In genomic region chr20:50243610-50244351, GRCh38 we compare ENCODE assay signal across 26 cellular contexts. TPM values are rescaled to one million over a fixed set of nuclear protein-coding genes. Genes with fewer than 3 reads are reported as not detected.
DNase-seq lines count a peak whose midpoint lies in the region; ATAC-seq and TF ChIP-seq lines count a peak whose summit lies in the region.
"Had no signal": no experiment of that assay in that cellular context is flagged by ENCODE, and none has a peak within 500 bp of the region (broad histone marks: within the 10 kb centered on the region; RNA-seq: fewer than 3 reads in every experiment).

No MANE protein-coding gene starts in this region.

- H3K4me3 Mint-ChIP-seq in Calu3 (ENCODE audit: low read depth, unreplicated experiment) (peak overlapping the region; percentile 58), neural progenitor cell (no peak overlapping the region)
- H3K4me3 Mint-ChIP-seq: activated CD4-positive, alpha-beta T cell treated with anti-CD3 and anti-CD28 coated beads, Interleukin-2, amount 10 ng/mL, durations not matched to agents 24 days and 14 days; activated naive CD4-positive, alpha-beta T cell treated with anti-CD3 and anti-CD28 coated beads, Interleukin-2, amount 50 U/mL, for 24 hours; CD14-positive monocyte; naive thymus-derived CD8-positive, alpha-beta T cell had no signal

- H3K9me3 ChIP-seq in Panc1 (ENCODE audit: control insufficient read depth, insufficient read depth, low read depth, low read length) (no peaks in the 10 kb centered on the region), breast epithelium (no peaks in the 10 kb centered on the region), neural progenitor cell (ENCODE audit: low read depth) (no peaks in the 10 kb centered on the region)
- H3K9me3 ChIP-seq: Caco-2, colonic mucosa, testis, uterus had no signal

- H3K27me3 Mint-ChIP-seq in Calu3 (ENCODE audit: unreplicated experiment) (no peaks in the 10 kb centered on the region), neural progenitor cell (ENCODE audit: insufficient read depth, low read depth) (peaks cover 4% of the 10 kb centered on the region)
- H3K27me3 Mint-ChIP-seq: activated naive CD4-positive, alpha-beta T cell treated with anti-CD3 and anti-CD28 coated beads, Interleukin-2, amount 50 U/mL, for 24 hours had no signal

- no peaks in the 10 kb centered on the region for H3K79me2 ChIP-seq in neural progenitor cell (ENCODE audit: low read depth)

- H3K9ac ChIP-seq in neural progenitor cell: no peak overlapping the region
- H3K9ac ChIP-seq: GM23248 had no signal

- peaks cover 96% of the 10 kb centered on the region for H3K4me1 Mint-ChIP-seq in Calu3 (ENCODE audit: low read depth, unreplicated experiment)
- no peaks in the 10 kb centered on the region for H3K4me1 Mint-ChIP-seq in neural progenitor cell
- H3K4me1 Mint-ChIP-seq: activated CD4-positive, alpha-beta T cell treated with anti-CD3 and anti-CD28 coated beads, Interleukin-2, amount 10 ng/mL, durations not matched to agents 24 days and 14 days; activated naive CD4-positive, alpha-beta T cell treated with anti-CD3 and anti-CD28 coated beads, Interleukin-2, amount 50 U/mL, for 24 hours; naive thymus-derived CD8-positive, alpha-beta T cell had no signal

- H3K4me3 ChIP-seq in Panc1 (ENCODE audit: low read depth in 2 of 2, low read length in 2 of 2) (no peak overlapping the region), breast epithelium (no peak overlapping the region), neural progenitor cell (no peak overlapping the region)
- H3K4me3 ChIP-seq: cardiac muscle cell, colonic mucosa, GM23248, testis, uterus had no signal

- H3K36me3 ChIP-seq in Panc1 (ENCODE audit: control insufficient read depth, insufficient read depth, low read length) (no peaks in the 10 kb centered on the region), breast epithelium (no peaks in the 10 kb centered on the region), neural progenitor cell (no peaks in the 10 kb centered on the region)
- H3K36me3 ChIP-seq: cardiac muscle cell, colonic mucosa, uterus had no signal

- H3K4me2 ChIP-seq in neural progenitor cell: no peak overlapping the region

- no peaks in the 10 kb centered on the region for H3K27me3 ChIP-seq in Panc1 (ENCODE audit: control insufficient read depth, insufficient read depth, low read length)
- no peaks in the 10 kb centered on the region for H3K27me3 ChIP-seq in breast epithelium
- no peaks in the 10 kb centered on the region for H3K27me3 ChIP-seq in neural progenitor cell
- H3K27me3 ChIP-seq: cardiac muscle cell, colonic mucosa, testis, uterus had no signal

- no peaks in the 10 kb centered on the region for H3F3A ChIP-seq in neural progenitor cell (ENCODE audit: low read depth)

- no peak for TF ChIP-seq POLR2A in breast epithelium (IDR thresholded peaks at IDR 0.05)

- H3K36me3 Mint-ChIP-seq in Calu3 (ENCODE audit: insufficient read depth, unreplicated experiment) (peaks cover 53% of the 10 kb centered on the region), neural progenitor cell (no peaks in the 10 kb centered on the region)
- H3K36me3 Mint-ChIP-seq: activated naive CD4-positive, alpha-beta T cell treated with anti-CD3 and anti-CD28 coated beads, Interleukin-2, amount 50 U/mL, for 24 hours; CD14-positive monocyte; naive thymus-derived CD8-positive, alpha-beta T cell had no signal

- peaks cover 40% of the 10 kb centered on the region for H3K4me1 ChIP-seq in Panc1 (ENCODE audit: control insufficient read depth, insufficient read depth, low read length)
- H3K4me1 ChIP-seq in breast epithelium: peaks cover 0 to 40% of the 10 kb centered on the region in 2 donors
- no peaks in the 10 kb centered on the region for H3K4me1 ChIP-seq in neural progenitor cell
- H3K4me1 ChIP-seq: colonic mucosa, uterus had no signal

- TF ChIP-seq CTCF in Calu3 (IDR thresholded peaks at IDR 0.05; ENCODE audit: unreplicated experiment): no peak
- no peak for TF ChIP-seq CTCF in Panc1 (IDR thresholded peaks at IDR 0.05)
- no peak for TF ChIP-seq CTCF in breast epithelium (IDR thresholded peaks at IDR 0.05)
- TF ChIP-seq CTCF in neural progenitor cell (IDR thresholded peaks at IDR 0.05): no peak

- no peaks in the 10 kb centered on the region for H4K20me1 ChIP-seq in neural progenitor cell (ENCODE audit: low read depth)

- POLR2A ChIA-PET in Panc1 (lab: Charles Lee): no interaction called here

- peak overlapping the region; percentile 93 for H3K27ac Mint-ChIP-seq in Calu3 (ENCODE audit: unreplicated experiment)
- peak overlapping the region; percentile 90 for H3K27ac Mint-ChIP-seq in neural progenitor cell
- H3K27ac Mint-ChIP-seq: activated CD4-positive, alpha-beta T cell treated with anti-CD3 and anti-CD28 coated beads, Interleukin-2, amount 10 ng/mL, durations not matched to agents 24 days and 14 days; activated naive CD4-positive, alpha-beta T cell treated with anti-CD3 and anti-CD28 coated beads, Interleukin-2, amount 50 U/mL, for 24 hours; CD14-positive monocyte; naive thymus-derived CD8-positive, alpha-beta T cell had no signal

- intact Hi-C loops in Calu3 (cut with micrococcal nuclease; ENCODE audit: unreplicated experiment): no loop called here
- intact Hi-C loops in Panc1 (cut with micrococcal nuclease; ENCODE audit: unreplicated experiment): no loop called here
- intact Hi-C loops in breast epithelium (cut with DNase I; ENCODE audit: low total_unique reads): no loop called here

- H3K9me3 Mint-ChIP-seq in Calu3 (ENCODE audit: low read depth, unreplicated experiment) (no peaks in the 10 kb centered on the region), neural progenitor cell (no peaks in the 10 kb centered on the region)
- H3K9me3 Mint-ChIP-seq: activated CD4-positive, alpha-beta T cell treated with anti-CD3 and anti-CD28 coated beads, Interleukin-2, amount 10 ng/mL, durations not matched to agents 24 days and 14 days; activated naive CD4-positive, alpha-beta T cell treated with anti-CD3 and anti-CD28 coated beads, Interleukin-2, amount 50 U/mL, for 24 hours; naive thymus-derived CD8-positive, alpha-beta T cell had no signal

- no TSS peak for BruUV-seq in Calu3 (replicated peaks; lab: Mats Ljungman, UMichigan)
- no TSS peak for BruUV-seq in Panc1 (replicated peaks; lab: Mats Ljungman, UMichigan)

- in situ Hi-C loops in Panc1 (cut with HindIII; ENCODE audit: low pct_unique_long_range_greater_than_20kb, low sequenced_read_pairs): no loop called here

- DNase-seq in Calu3: no peak
- no peak for DNase-seq in Panc1 (ENCODE audit: low read depth, low spot score)
- DNase-seq in breast epithelium (ENCODE audit: low spot score in 2 of 2): no peak
- no peak for DNase-seq in neural progenitor cell (ENCODE audit: low spot score)
- no peak for DNase-seq in stimulated activated CD4-positive, alpha-beta T cell treated with anti-CD3 and anti-CD28 coated beads, Interleukin-1b, Interleukin-23, amount 100 ng/mL, for 48 hours
- DNase-seq: activated CD4-positive, alpha-beta T cell treated with anti-CD3 and anti-CD28 coated beads, Interleukin-2, amount 10 ng/mL, durations not matched to agents 24 days and 14 days; Caco-2; effector CD8-positive, alpha-beta T cell; GM23248; Kasumi-1; naive thymus-derived CD8-positive, alpha-beta T cell; NCI-H2081; NCI-H226; SIG-M5; stimulated activated naive CD4-positive, alpha-beta T cell treated with Interleukin-2 at 50 U/mL for 16 hours; T-helper 9 cell; uterus had no signal

- H2AFZ ChIP-seq in neural progenitor cell (replicated peaks): no peak overlapping the region
- H2AFZ ChIP-seq: GM23248 had no signal

- CTCF ChIA-PET in Calu3 (lab: Charles Lee): interaction anchor here (1.3 to 1.4 kb wide), 2 partner anchors 12 to 16 kb away, joined by 6 read pairs; no protein-coding TSS in a partner anchor
- CTCF ChIA-PET in Panc1 (lab: Charles Lee): interaction anchor here (0.6 kb wide), 1 partner anchor 11 kb away, joined by 6 read pairs; no protein-coding TSS in a partner anchor

- H3K27ac ChIP-seq in Panc1 (ENCODE audit: low read length): peak overlapping the region; percentile 69
- H3K27ac ChIP-seq in breast epithelium: peak overlapping the region; percentile 92 to 94
- H3K27ac ChIP-seq in neural progenitor cell: no peak overlapping the region
- H3K27ac ChIP-seq: cardiac muscle cell, colonic mucosa, GM23248, testis, uterus, VCaP had no signal

- ATAC-seq in Panc1 (no peak), GM21717 (IDR thresholded peaks at IDR 0.05; ENCODE audit: unreplicated experiment) (no peak), GM21515 (IDR thresholded peaks at IDR 0.05; ENCODE audit: unreplicated experiment) (no peak), HG02571 (IDR thresholded peaks at IDR 0.05; ENCODE audit: unreplicated experiment) (no peak)
- ATAC-seq: naive thymus-derived CD8-positive, alpha-beta T cell had no signal

RNA-seq across cellular contexts. Expression of gene CEBPB, which starts 53.2 kb away (rescaled TPM):
- total RNA-seq in Calu3 (2022) (137 and 147 TPM in 2 replicates), Panc1 (2021; ENCODE audit: unreplicated experiment) (52.1 TPM), breast epithelium (100 to 1,000 TPM; 137 to 177 (median 149) TPM), neural progenitor cell (ENCODE audit: low replicate concordance) (1.8 and 2.9 TPM in 2 replicates)
- 80.9 TPM for polyA plus RNA-seq in Panc1 (2012; ENCODE audit: insufficient read length)

Comparison
In these comparisons a context has a peak if more than half of its experiments do, and no peak if none do; other contexts are left out.
1. RNA of gene CEBPB, which starts 53.2 kb away (total RNA-seq): 137 to 177 TPM in breast epithelium, 137 to 147 TPM in Calu3 and 52.1 TPM in Panc1 (single experiment); 1.8 to 2.9 TPM in neural progenitor cell; every median in the first group is over 10 times any median in the second.